1 cellular context compared by ENCODE assay signal in the genomic region with DNA sequence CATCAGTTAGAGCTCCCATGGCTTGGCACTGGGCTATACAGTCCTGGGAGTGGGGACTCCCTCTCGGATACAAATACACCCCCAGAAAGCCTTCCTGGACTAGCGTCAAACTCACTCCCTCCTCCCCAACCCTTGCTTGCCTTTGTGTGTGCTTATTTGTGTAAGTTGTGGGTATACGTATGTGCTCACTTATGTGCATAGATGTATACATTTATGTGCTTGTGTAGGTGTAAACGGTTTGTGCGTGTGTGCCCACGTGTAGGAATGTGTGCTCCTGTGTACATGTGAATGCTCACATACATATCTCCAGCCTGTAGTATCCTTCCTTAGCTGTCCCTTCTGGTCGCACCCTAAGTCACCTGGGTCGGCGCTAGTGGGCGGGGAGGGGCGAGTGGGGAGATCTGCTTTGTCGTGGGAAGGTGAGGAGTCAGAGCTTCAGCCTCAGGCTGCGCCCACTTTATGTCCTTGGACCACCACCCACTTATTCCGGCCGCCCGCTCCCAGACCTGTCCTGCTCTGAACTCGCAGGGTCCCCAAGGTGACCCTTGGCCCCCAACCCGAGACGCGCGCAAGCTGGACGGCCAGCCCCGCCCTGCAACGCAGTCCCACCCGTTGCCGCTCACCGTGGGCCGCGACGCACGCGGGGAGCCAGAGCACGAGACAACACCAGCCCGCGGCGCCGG.
A peak's percentile ranks its signal among the peaks of the same experiment; 100 is the strongest.
TF ChIP-seq lines count a peak whose summit lies in the region.

No MANE protein-coding gene starts in this region.

TF ChIP-seq in HepG2, 621 proteins besides CTCF, POLR2A, EP300 and RAD21 (continued from another document):
- TF ChIP-seq, protein P1, sequence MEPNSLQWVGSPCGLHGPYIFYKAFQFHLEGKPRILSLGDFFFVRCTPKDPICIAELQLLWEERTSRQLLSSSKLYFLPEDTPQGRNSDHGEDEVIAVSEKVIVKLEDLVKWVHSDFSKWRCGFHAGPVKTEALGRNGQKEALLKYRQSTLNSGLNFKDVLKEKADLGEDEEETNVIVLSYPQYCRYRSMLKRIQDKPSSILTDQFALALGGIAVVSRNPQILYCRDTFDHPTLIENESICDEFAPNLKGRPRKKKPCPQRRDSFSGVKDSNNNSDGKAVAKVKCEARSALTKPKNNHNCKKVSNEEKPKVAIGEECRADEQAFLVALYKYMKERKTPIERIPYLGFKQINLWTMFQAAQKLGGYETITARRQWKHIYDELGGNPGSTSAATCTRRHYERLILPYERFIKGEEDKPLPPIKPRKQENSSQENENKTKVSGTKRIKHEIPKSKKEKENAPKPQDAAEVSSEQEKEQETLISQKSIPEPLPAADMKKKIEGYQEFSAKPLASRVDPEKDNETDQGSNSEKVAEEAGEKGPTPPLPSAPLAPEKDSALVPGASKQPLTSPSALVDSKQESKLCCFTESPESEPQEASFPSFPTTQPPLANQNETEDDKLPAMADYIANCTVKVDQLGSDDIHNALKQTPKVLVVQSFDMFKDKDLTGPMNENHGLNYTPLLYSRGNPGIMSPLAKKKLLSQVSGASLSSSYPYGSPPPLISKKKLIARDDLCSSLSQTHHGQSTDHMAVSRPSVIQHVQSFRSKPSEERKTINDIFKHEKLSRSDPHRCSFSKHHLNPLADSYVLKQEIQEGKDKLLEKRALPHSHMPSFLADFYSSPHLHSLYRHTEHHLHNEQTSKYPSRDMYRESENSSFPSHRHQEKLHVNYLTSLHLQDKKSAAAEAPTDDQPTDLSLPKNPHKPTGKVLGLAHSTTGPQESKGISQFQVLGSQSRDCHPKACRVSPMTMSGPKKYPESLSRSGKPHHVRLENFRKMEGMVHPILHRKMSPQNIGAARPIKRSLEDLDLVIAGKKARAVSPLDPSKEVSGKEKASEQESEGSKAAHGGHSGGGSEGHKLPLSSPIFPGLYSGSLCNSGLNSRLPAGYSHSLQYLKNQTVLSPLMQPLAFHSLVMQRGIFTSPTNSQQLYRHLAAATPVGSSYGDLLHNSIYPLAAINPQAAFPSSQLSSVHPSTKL (CRISPR knock-in tag; IDR thresholded peaks at IDR 0.05): no peak
- TF ChIP-seq NFE2L1 (CRISPR knock-in tag; IDR thresholded peaks at IDR 0.05; ENCODE audit: borderline replicate concordance) (0 out of 2 replicates have a peak, but pooled peaks have one; percentile 57), SAFB2 (CRISPR knock-in tag; IDR thresholded peaks at IDR 0.05; ENCODE audit: borderline replicate concordance, low read depth) (no peak), ZSCAN12 (CRISPR knock-in tag; IDR thresholded peaks at IDR 0.05) (no peak), ZNF652 (CRISPR knock-in tag; IDR thresholded peaks at IDR 0.05; ENCODE audit: borderline replicate concordance, low read depth) (no peak)
- TF ChIP-seq, protein P2, sequence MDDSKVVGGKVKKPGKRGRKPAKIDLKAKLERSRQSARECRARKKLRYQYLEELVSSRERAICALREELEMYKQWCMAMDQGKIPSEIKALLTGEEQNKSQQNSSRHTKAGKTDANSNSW (CRISPR knock-in tag; IDR thresholded peaks at IDR 0.05; ENCODE audit: borderline replicate concordance): no peak
